In genomic region chr15:28737521-28738199, GRCh38 we compare ENCODE assay signal across 8 cellular contexts. TPM values are rescaled to one million over a fixed set of nuclear protein-coding genes. Genes with fewer than 3 reads are reported as not detected.
DNase-seq lines count a peak whose midpoint lies in the region; ATAC-seq, FAIRE-seq and TF ChIP-seq lines count a peak whose summit lies in the region.
"Not testable (repeated sequence)": the region's sequence is repeated elsewhere in the genome, so short reads cannot be mapped to it uniquely, and the experiment has no call there.

No MANE protein-coding gene starts in this region.

- not testable (repeated sequence) for H2AFZ ChIP-seq in astrocyte (ENCODE audit: low read depth, low read length)

- not testable (repeated sequence) for H3K36me3 Mint-ChIP-seq in astrocyte (ENCODE audit: low read depth, unreplicated experiment)

- not testable (repeated sequence) for H3K36me3 ChIP-seq in BJ (ENCODE audit: control insufficient read depth, insufficient read depth, low read length); WERI-Rb-1; astrocyte (ENCODE audit: insufficient read depth, low read length)

- not testable (repeated sequence) for TF ChIP-seq CTCF in BJ (IDR thresholded peaks at IDR 0.05; ENCODE audit: insufficient read depth, low read depth, low read length); WERI-Rb-1 (IDR thresholded peaks at IDR 0.05; ENCODE audit: low read depth, low read length); astrocyte (IDR thresholded peaks at IDR 0.05; ENCODE audit: insufficient read depth, low read depth, low read length); foreskin keratinocyte (conservative IDR thresholded peaks at IDR 0.05)

- ATAC-seq in GM21360 (IDR thresholded peaks at IDR 0.05; ENCODE audit: unreplicated experiment) (peak; percentile 56), HG03469 (IDR thresholded peaks at IDR 0.05; ENCODE audit: unreplicated experiment) (peak; percentile 37), foreskin keratinocyte (peak; percentile 93)

- H3K4me1 ChIP-seq in astrocyte (ENCODE audit: insufficient read depth, low read length); foreskin keratinocyte; mononuclear cell (ENCODE audit: insufficient read depth, low read length): not testable (repeated sequence)

- not testable (repeated sequence) for H3K9me3 Mint-ChIP-seq in astrocyte (ENCODE audit: unreplicated experiment)

- POLR2A ChIA-PET in BJ (lab: Charles Lee) = not testable (repeated sequence)

- H3K27me3 Mint-ChIP-seq in astrocyte (ENCODE audit: low read depth, unreplicated experiment) = not testable (repeated sequence)

- H3K9me3 ChIP-seq in WERI-Rb-1 (ENCODE audit: severe bottlenecking); astrocyte (ENCODE audit: insufficient read depth, low read depth, low read length); mononuclear cell (ENCODE audit: low read depth, low read length): not testable (repeated sequence)

- not testable (repeated sequence) for FAIRE-seq in astrocyte (lab: Jason Lieb, UNC)

- DNase-seq in BJ (ENCODE audit: low read depth) = not testable (repeated sequence)
- peak; percentile 42 for DNase-seq in WERI-Rb-1
- peak; percentile 9 for DNase-seq in astrocyte (ENCODE audit: low read depth)
- DNase-seq in foreskin keratinocyte = peak in 1 of 2 donors; percentile 2
- peak; percentile 10 to 32 for DNase-seq in stimulated activated CD4-positive, alpha-beta T cell treated with anti-CD3 and anti-CD28 coated beads, Interleukin-4, amount 100 ng/mL, for 4 hours

- H3K27me3 ChIP-seq in BJ (ENCODE audit: control insufficient read depth, insufficient read depth, low read length); WERI-Rb-1 (ENCODE audit: insufficient read depth, low read depth, severe bottlenecking); astrocyte (ENCODE audit: insufficient read depth, low read length); foreskin keratinocyte; mononuclear cell (ENCODE audit: insufficient read depth, low read length): not testable (repeated sequence)

- H3K4me3 ChIP-seq in BJ (ENCODE audit: low read depth, low read length) = peak overlapping the region; percentile 42
- H3K4me3 ChIP-seq in WERI-Rb-1 (ENCODE audit: low read depth, low read length) = peak overlapping the region; percentile 45
- H3K4me3 ChIP-seq in astrocyte (ENCODE audit: insufficient read depth, low read depth, low read length) = peak overlapping the region; percentile 37
- peak overlapping the region; percentile 24 for H3K4me3 ChIP-seq in mononuclear cell (ENCODE audit: low read length)

- H4K20me1 ChIP-seq in astrocyte (ENCODE audit: insufficient read depth, low read length) = not testable (repeated sequence)

- H3K27ac ChIP-seq in WERI-Rb-1 = peak overlapping the region; percentile 57
- not testable (repeated sequence) for H3K27ac ChIP-seq in astrocyte (ENCODE audit: low read depth, low read length); foreskin keratinocyte

- H3K27ac Mint-ChIP-seq in astrocyte (ENCODE audit: unreplicated experiment) = not testable (repeated sequence)

- not testable (repeated sequence) for H3K79me2 ChIP-seq in astrocyte (ENCODE audit: insufficient read depth, low read length)

- not testable (repeated sequence) for H3K4me1 Mint-ChIP-seq in astrocyte (ENCODE audit: low read depth, unreplicated experiment)

- CTCF ChIA-PET in BJ (lab: Yijun Ruan, JAX) = not testable (repeated sequence)

- peak overlapping the region; percentile 46 for H3K9ac ChIP-seq in astrocyte (ENCODE audit: low read length)

- peak overlapping the region; percentile 81 for H3K4me3 Mint-ChIP-seq in astrocyte (ENCODE audit: unreplicated experiment)

- H3K4me2 ChIP-seq in astrocyte (ENCODE audit: low read length) = peak overlapping the region; percentile 66

RNA-seq across cellular contexts. Expression of gene GOLGA8M, which starts 25.4 kb away (rescaled TPM):
- polyA plus RNA-seq in BJ (2011; rRNA removed) = 0.63 and 0.76 TPM in 2 replicates
- polyA minus RNA-seq in BJ (2011; rRNA and poly(A)+ RNA removed) = 0.52 and 0.87 TPM in 2 replicates
- total RNA-seq in astrocyte = 1.5 and 1.6 TPM in 2 replicates
- not detected in 2 replicates for total RNA-seq in foreskin keratinocyte
- polyA plus RNA-seq in foreskin keratinocyte = not detected in 2 replicates
- 1.2 TPM for total RNA-seq in mononuclear cell

Comparison
In these comparisons a context has a peak if more than half of its experiments do, and no peak if none do; other contexts are left out.
1. ATAC-seq: peak in every context shown above with its lines; median percentile 93 in foreskin keratinocyte; 56 in GM21360; 37 in HG03469.